In genomic region chr11:44737222-44737621, GRCh38 we compare ENCODE assay signal across 16 cellular contexts. TPM values are rescaled to one million over a fixed set of nuclear protein-coding genes. Genes with fewer than 3 reads are reported as not detected.
DNase-seq lines count a peak whose midpoint lies in the region; FAIRE-seq and TF ChIP-seq lines count a peak whose summit lies in the region.
"Had no signal": no experiment of that assay in that cellular context is flagged by ENCODE, and none has a peak within 500 bp of the region (broad histone marks: within the 10 kb centered on the region; RNA-seq: fewer than 3 reads in every experiment).

No MANE protein-coding gene starts in this region.

- H3K27me3 ChIP-seq in BLaER1 (no peaks in the 10 kb centered on the region), H1 (replicated peaks in 1 of 4; ENCODE audit: control insufficient read depth in 3 of 4, extremely low read depth in 1 of 4, insufficient read depth in 3 of 4, low read length in 3 of 4) (peaks cover 0 to 25% (median 10%) of the 10 kb centered on the region in 4 experiments; a peak in 5 of 7 replicates), neuronal stem cell (ENCODE audit: control insufficient read depth in 3 of 3, insufficient read depth in 3 of 3, low read depth in 1 of 3, low read length in 3 of 3) (no peaks in the 10 kb centered on the region)
- H3K27me3 ChIP-seq in BLaER1 treated with 17β-estradiol and CSF1 and Interleukin-3, amounts not matched to agents 10 nM and 100 nM, result peaks cover 0 to 8% (median 0%) of the 10 kb centered on the region in 11 experiments; a peak in 2 of 22 replicates

- no peak overlapping the region for H3K56ac ChIP-seq in H1 (replicated peaks; ENCODE audit: insufficient read length, low read depth, low read length)

- no peaks in the 10 kb centered on the region for H4K20me1 ChIP-seq in BLaER1
- no peaks in the 10 kb centered on the region for H4K20me1 ChIP-seq in BLaER1 treated with 17β-estradiol and CSF1 and Interleukin-3, amounts not matched to agents 10 nM and 100 nM
- peaks cover 0 to 3% of the 10 kb centered on the region in 2 experiments for H4K20me1 ChIP-seq in H1 (replicated peaks in 1 of 2; ENCODE audit: control insufficient read depth in 1 of 2, insufficient read depth in 2 of 2, low read length in 2 of 2)

- H4K5ac ChIP-seq in H1 (ENCODE audit: insufficient read length, low read depth, low read length), result no peak overlapping the region

- no peak overlapping the region for H3K18ac ChIP-seq in H1 (ENCODE audit: extremely low read depth, low read length)
- H3K18ac ChIP-seq in neuronal stem cell (ENCODE audit: low read length), result no peak overlapping the region

- H2BK5ac ChIP-seq in H1 (ENCODE audit: low read depth, low read length), result no peak overlapping the region
- H2BK5ac ChIP-seq in neuronal stem cell (ENCODE audit: low read length), result no peak overlapping the region

- H2AK5ac ChIP-seq in H1 (ENCODE audit: low read depth, low read length), result no peak overlapping the region; the same call in 1 of the 2 replicates
- H2AK5ac ChIP-seq in neuronal stem cell (ENCODE audit: low read depth, low read length), result no peak overlapping the region

- H2AFZ ChIP-seq in H1 (ENCODE audit: low read length), result no peak overlapping the region
- H2AFZ ChIP-seq in neuronal stem cell (ENCODE audit: low read length), result no peak overlapping the region

- H3K4me2 ChIP-seq in BLaER1 (peak overlapping the region; percentile 19), H1 (ENCODE audit: insufficient read depth in 1 of 2, low read depth in 2 of 2, low read length in 2 of 2) (no peak overlapping the region), neuronal stem cell (ENCODE audit: insufficient read depth, low read length, poor library complexity, severe bottlenecking) (no peak overlapping the region)
- peak overlapping the region; percentile 22 to 66 (median 50); a peak in 21 of 22 replicates for H3K4me2 ChIP-seq in BLaER1 treated with 17β-estradiol and CSF1 and Interleukin-3, amounts not matched to agents 10 nM and 100 nM

- FAIRE-seq in H1 (lab: Jason Lieb, UNC), result no peak

- H3K79me2 ChIP-seq in H1 (ENCODE audit: control insufficient read depth in 1 of 2, insufficient read depth in 2 of 2, low read length in 2 of 2), result no peaks in the 10 kb centered on the region

- H3K36me3 Mint-ChIP-seq in activated T-cell treated with anti-CD3 and anti-CD28 coated beads, Interleukin-2, amount 50 U/mL, for 24 hours (ENCODE audit: low read depth), result peaks cover 3% of the 10 kb centered on the region

- no peaks in the 10 kb centered on the region for H3K36me3 ChIP-seq in BLaER1
- H3K36me3 ChIP-seq in BLaER1 treated with 17β-estradiol and CSF1 and Interleukin-3, amounts not matched to agents 10 nM and 100 nM, result no peaks in the 10 kb centered on the region
- no peaks in the 10 kb centered on the region for H3K36me3 ChIP-seq in H1 (ENCODE audit: control insufficient read depth in 2 of 4, insufficient read depth in 4 of 4, low read length in 3 of 4)
- H3K36me3 ChIP-seq in neuronal stem cell (replicated peaks in 1 of 2; ENCODE audit: control insufficient read depth in 2 of 2, insufficient read depth in 2 of 2, low read length in 2 of 2), result peaks cover 3 to 49% of the 10 kb centered on the region in 2 donors
- H3K36me3 ChIP-seq: HAP-1 had no signal

- TF ChIP-seq EP300 in H1 (IDR thresholded peaks at IDR 0.05; ENCODE audit: borderline replicate concordance in 1 of 2, low read depth in 2 of 2, low read length in 2 of 2), result no peak

- no peak overlapping the region for H3K27ac ChIP-seq in BLaER1
- H3K27ac ChIP-seq in BLaER1 treated with 17β-estradiol and CSF1 and Interleukin-3, amounts not matched to agents 10 nM and 100 nM, result no peak overlapping the region
- no peak overlapping the region for H3K27ac ChIP-seq in H1 (ENCODE audit: low read depth, low read length)
- peak overlapping the region; percentile 8 for H3K27ac ChIP-seq in neuronal stem cell (replicated peaks; ENCODE audit: low read length)

- POLR2A ChIA-PET in H1 (lab: Charles Lee; ENCODE audit: partially characterized antibody), result interaction anchor here (1.8 to 1.9 kb wide), 2 partner anchors 9 to 17 kb away, joined by 4 to 6 read pairs; no protein-coding TSS in a partner anchor

- DNase-seq in H1 (ENCODE audit: low read depth in 1 of 2, low spot score in 2 of 2), result no peak
- DNase-seq in neuronal stem cell (ENCODE audit: low spot score), result no peak
- DNase-seq in NCI-H774 (lab: John Stamatoyannopoulos, UW), result no peak
- DNase-seq in activated T-cell treated with anti-CD3 and anti-CD28 coated beads, Interleukin-2, amount 50 U/mL, for 24 hours, result no peak
- no peak for DNase-seq in NOMO-1 (lab: John Stamatoyannopoulos, UW; ENCODE audit: unreplicated experiment in 2 of 2)
- DNase-seq: IMR-90, NCI-H1417, NCI-H1930, NCI-H2171, SHP77 treated with DMSO at 0.1 percent for 48 hours had no signal

- H3K9me3 Mint-ChIP-seq in activated T-cell treated with anti-CD3 and anti-CD28 coated beads, Interleukin-2, amount 50 U/mL, for 24 hours, result no peaks in the 10 kb centered on the region

- 92% methylated on average over 6 of the region's 6 CpGs; no CpG with 5 or more reads in 1 of the 2 experiments for WGBS in H1 (ENCODE audit: extremely low coverage in 1 of 2, insufficient coverage in 1 of 2, insufficient read length in 1 of 2, insufficient replicate concordance in 2 of 2, low coverage in 1 of 2, low lambda C conversion rate in 2 of 2, missing lambda C conversion rate in 1 of 2), 2 experiments
- no CpG with 5 or more reads among the region's 6 CpGs for WGBS in neuronal stem cell (ENCODE audit: extremely low coverage in 2 of 2, insufficient read length in 2 of 2, insufficient replicate concordance in 1 of 2), 2 donors

- H3K23ac ChIP-seq in H1 (ENCODE audit: insufficient read length) (no peak overlapping the region), neuronal stem cell (ENCODE audit: low read depth, low read length, poor library complexity) (no peak overlapping the region)

- no peak overlapping the region for H2BK120ac ChIP-seq in H1 (replicated peaks; ENCODE audit: low read depth, low read length)
- H2BK120ac ChIP-seq in neuronal stem cell (ENCODE audit: low read depth, low read length), result no peak overlapping the region

- H2BK20ac ChIP-seq in H1 (ENCODE audit: low read length), result no peak overlapping the region

- no peak overlapping the region for H3K27ac Mint-ChIP-seq in activated T-cell treated with anti-CD3 and anti-CD28 coated beads, Interleukin-2, amount 50 U/mL, for 24 hours

- CTCF ChIA-PET in H1 (lab: Charles Lee; ENCODE audit: partially characterized antibody), result interaction anchor here (1.1 to 10.3 kb wide), 8 partner anchors 13 to 189 kb away, joined by 3 to 63 read pairs (median 8); no protein-coding TSS in a partner anchor

- H3K4me1 ChIP-seq in BLaER1, result peaks cover 54% of the 10 kb centered on the region
- peaks cover 11 to 52% (median 32%) of the 10 kb centered on the region in 10 experiments for H3K4me1 ChIP-seq in BLaER1 treated with 17β-estradiol and CSF1 and Interleukin-3, amounts not matched to agents 10 nM and 100 nM
- H3K4me1 ChIP-seq in H1 (replicated peaks in 1 of 4; ENCODE audit: control insufficient read depth in 3 of 4, insufficient read depth in 4 of 4, low read length in 3 of 4), result peaks cover 11 to 33% (median 23%) of the 10 kb centered on the region in 4 experiments
- peaks cover 19 to 42% of the 10 kb centered on the region in 2 donors for H3K4me1 ChIP-seq in neuronal stem cell (ENCODE audit: control insufficient read depth in 2 of 2, insufficient read depth in 1 of 2, low read depth in 1 of 2, low read length in 2 of 2)

- H2BK15ac ChIP-seq in H1 (ENCODE audit: low read length) (0 out of 2 replicates have a peak overlapping the region, but pooled peaks have one; percentile 66), neuronal stem cell (ENCODE audit: low read length) (no peak overlapping the region)

- H3K23me2 ChIP-seq in H1 (ENCODE audit: low read depth, low read length), result no peaks in the 10 kb centered on the region

- H3K9me3 ChIP-seq in BLaER1, result no peaks in the 10 kb centered on the region
- no peaks in the 10 kb centered on the region for H3K9me3 ChIP-seq in BLaER1 treated with 17β-estradiol and CSF1 and Interleukin-3, amounts not matched to agents 10 nM and 100 nM (replicated peaks in 1 of 11)
- H3K9me3 ChIP-seq in H1 (ENCODE audit: insufficient read depth in 2 of 2, low read depth in 1 of 2, low read length in 1 of 2), result no peaks in the 10 kb centered on the region
- H3K9me3 ChIP-seq in neuronal stem cell (replicated peaks in 1 of 2; ENCODE audit: control insufficient read depth in 2 of 2, insufficient read depth in 1 of 2, low read depth in 1 of 2, low read length in 2 of 2), result peaks cover 0 to 6% of the 10 kb centered on the region in 2 donors
- H3K9me3 ChIP-seq: HAP-1 had no signal

- no peak overlapping the region for H3K14ac ChIP-seq in H1 (ENCODE audit: insufficient read length)
- H3K14ac ChIP-seq in neuronal stem cell (ENCODE audit: low read length), result no peak overlapping the region

- no peak overlapping the region for H4K91ac ChIP-seq in H1 (replicated peaks; ENCODE audit: insufficient read length, low read length)
- H4K91ac ChIP-seq in neuronal stem cell (ENCODE audit: low read depth, low read length, poor library complexity), result no peak overlapping the region

- H3K4me3 ChIP-seq in BLaER1 (no peak overlapping the region), H1 (ENCODE audit: extremely low read depth in 1 of 4, insufficient read depth in 2 of 4, low read depth in 3 of 4, low read length in 4 of 4) (no peak overlapping the region), neuronal stem cell (ENCODE audit: low read length in 2 of 2) (no peak overlapping the region)
- H3K4me3 ChIP-seq in BLaER1 treated with 17β-estradiol and CSF1 and Interleukin-3, amounts not matched to agents 10 nM and 100 nM, result no peak overlapping the region
- H3K4me3 ChIP-seq: HAP-1 had no signal

- no peak for TF ChIP-seq RAD21 in H1 (IDR thresholded peaks at IDR 0.05 in 1 of 2, conservative IDR thresholded peaks at IDR 0.05 in 1 of 2; ENCODE audit: low read depth in 2 of 2, low read length in 2 of 2)

- no peak overlapping the region for H3K4me3 Mint-ChIP-seq in activated T-cell treated with anti-CD3 and anti-CD28 coated beads, Interleukin-2, amount 50 U/mL, for 24 hours

- H3K9ac ChIP-seq in BLaER1 (no peak overlapping the region), H1 (replicated peaks in 1 of 4; ENCODE audit: extremely low read depth in 1 of 4, low read depth in 3 of 4, low read length in 3 of 4) (no peak overlapping the region; a peak in 1 of 7 replicates), neuronal stem cell (ENCODE audit: low read depth, low read length, poor library complexity) (no peak overlapping the region)
- no peak overlapping the region for H3K9ac ChIP-seq in BLaER1 treated with 17β-estradiol and CSF1 and Interleukin-3, amounts not matched to agents 10 nM and 100 nM

- H2BK12ac ChIP-seq in H1 (ENCODE audit: low read depth, low read length) (0 out of 2 replicates have a peak overlapping the region, but pooled peaks have one; percentile 21), neuronal stem cell (ENCODE audit: low read length) (no peak overlapping the region)

- H3K4ac ChIP-seq in H1 (replicated peaks; ENCODE audit: insufficient read length, low read depth, low read length) (no peak overlapping the region), neuronal stem cell (ENCODE audit: low read length) (no peak overlapping the region)

- no peak for TF ChIP-seq CTCF in H1 (IDR thresholded peaks at IDR 0.05; ENCODE audit: control extremely low read depth in 1 of 3, insufficient read depth in 1 of 3, low read depth in 1 of 3, low read length in 3 of 3)

- TF ChIP-seq POLR2A in H1 (IDR thresholded peaks at IDR 0.05; ENCODE audit: control extremely low read depth in 1 of 2, low read depth in 2 of 2, low read length in 2 of 2), result no peak

- H4K8ac ChIP-seq in H1 (ENCODE audit: extremely low read depth, insufficient read depth, low read length) (no peak overlapping the region), neuronal stem cell (ENCODE audit: low read depth, low read length) (no peak overlapping the region)

- no peaks in the 10 kb centered on the region for H3K79me1 ChIP-seq in H1 (ENCODE audit: low read depth, low read length)
- H3K79me1 ChIP-seq in neuronal stem cell (ENCODE audit: low read depth, low read length), result peaks cover 9% of the 10 kb centered on the region

- H3K4me1 Mint-ChIP-seq in activated T-cell treated with anti-CD3 and anti-CD28 coated beads, Interleukin-2, amount 50 U/mL, for 24 hours (ENCODE audit: low read depth), result peaks cover 29% of the 10 kb centered on the region

- no peaks in the 10 kb centered on the region for H3K27me3 Mint-ChIP-seq in activated T-cell treated with anti-CD3 and anti-CD28 coated beads, Interleukin-2, amount 50 U/mL, for 24 hours

RNA-seq across cellular contexts. Expression of gene TSPAN18, which starts 10.5 kb away (rescaled TPM):
- total RNA-seq in H1 (2021; fragmentation: NEBNext Ultra II Directional; extraction: Animal tissue kit (Norgen Biotek cat#: 25700)), result 8.8 and 10.2 TPM in 2 replicates
- 5.2 and 7.0 TPM in 2 replicates for polyA plus RNA-seq in H1 (2011; rRNA removed)
- 2.8 TPM for polyA plus RNA-seq in H1 (2011; cell fraction: cytosol; rRNA removed)
- polyA plus RNA-seq in H1 (2011; cell fraction: nucleus; rRNA removed), result 5.7 TPM
- 9.6 to 10.3 TPM (median 10.0 TPM) in 4 replicates for polyA plus RNA-seq in H1 (2012, experiment 1 of 2)
- polyA plus RNA-seq in H1 (2012, experiment 2 of 2), result 8.6 TPM
- 14.5 TPM for polyA plus RNA-seq in H1 (2013, experiment 1 of 2)
- polyA plus RNA-seq in H1 (2013, experiment 2 of 2), result 15.6 TPM
- polyA minus RNA-seq in H1 (2011; rRNA and poly(A)+ RNA removed), result 4.0 and 5.8 TPM in 2 replicates
- 2.6 TPM for polyA minus RNA-seq in H1 (2011; cell fraction: cytosol; rRNA and poly(A)+ RNA removed)
- polyA minus RNA-seq in H1 (2011; cell fraction: nucleus; rRNA and poly(A)+ RNA removed), result 6.3 TPM
- polyA plus RNA-seq in neuronal stem cell (2013, experiment 1 of 2), result 144 TPM
- polyA plus RNA-seq in neuronal stem cell (2013, experiment 2 of 2), result 146 TPM
- total RNA-seq: HT-29, LHCN-M2, NCI-H460 had no signal

Comparison
In these comparisons a context has a peak if more than half of its experiments do, and no peak if none do; other contexts are left out.
1. H3K4me2 ChIP-seq: peak in BLaER1 (single experiment) and BLaER1 treated with 17β-estradiol and CSF1 and Interleukin-3, amounts not matched to agents 10 nM and 100 nM (11 of 11); none in H1 (0 of 2) and neuronal stem cell (single experiment).